ENCODE assay signal across 9 cellular contexts in genomic region chr5:55821731-55822512, GRCh38. TPM values are rescaled to one million over a fixed set of nuclear protein-coding genes. Genes with fewer than 3 reads are reported as not detected.
A peak's percentile ranks its signal among the peaks of the same experiment; 100 is the strongest.
DNase-seq lines count a peak whose midpoint lies in the region; ATAC-seq and TF ChIP-seq lines count a peak whose summit lies in the region.
"Had no signal": no experiment of that assay in that cellular context is flagged by ENCODE, and none has a peak within 500 bp of the region (broad histone marks: within the 10 kb centered on the region; RNA-seq: fewer than 3 reads in every experiment).

No MANE protein-coding gene starts in this region.

- H3K36me3 Mint-ChIP-seq in T-cell, result no peaks in the 10 kb centered on the region
- H3K36me3 Mint-ChIP-seq in naive thymus-derived CD8-positive, alpha-beta T cell, result no peaks in the 10 kb centered on the region

- no peak overlapping the region for H3K27ac Mint-ChIP-seq in T-cell
- no peak overlapping the region for H3K27ac Mint-ChIP-seq in naive thymus-derived CD8-positive, alpha-beta T cell

- POLR2A ChIA-PET in T-cell (lab: Charles Lee), result no interaction called here
- POLR2A ChIA-PET in naive thymus-derived CD8-positive, alpha-beta T cell (lab: Charles Lee), result no interaction called here

- H3K27me3 ChIP-seq in BE2C, result peaks cover 65% of the 10 kb centered on the region

- peaks cover 6 to 11% (median 9%) of the 10 kb centered on the region in 3 donors for H3K4me1 Mint-ChIP-seq in T-cell
- H3K4me1 Mint-ChIP-seq in naive thymus-derived CD8-positive, alpha-beta T cell, result peaks cover 0 to 9% (median 7%) of the 10 kb centered on the region in 4 donors

- peak overlapping the region; percentile 22 to 45 (median 43) for H3K4me3 Mint-ChIP-seq in T-cell
- H3K4me3 Mint-ChIP-seq in naive thymus-derived CD8-positive, alpha-beta T cell, result peak overlapping the region in 8 of 10 donors; percentile 33 to 67 (median 58)

- peak; percentile 21 for DNase-seq in BE2C
- DNase-seq in T-cell, result peak in 14 of 34 experiments; percentile 1 to 12 (median 4)
- no peak for DNase-seq in epithelial cell of proximal tubule (ENCODE audit: low read depth)
- peak in 4 of 10 donors; percentile 0 to 19 (median 8) for DNase-seq in naive thymus-derived CD8-positive, alpha-beta T cell
- no peak for DNase-seq in NCI-H774 (lab: John Stamatoyannopoulos, UW)
- no peak for DNase-seq in DMS114 treated with DMSO at 0.1 percent for 48 hours (lab: John Stamatoyannopoulos, UW; ENCODE audit: unreplicated experiment)
- DNase-seq in GDM1 (lab: John Stamatoyannopoulos, UW), result no peak

- H3K27me3 Mint-ChIP-seq in T-cell, result peaks cover 51 to 56% of the 10 kb centered on the region in 2 donors
- H3K27me3 Mint-ChIP-seq in naive thymus-derived CD8-positive, alpha-beta T cell, result peaks cover 36 to 71% (median 46%) of the 10 kb centered on the region in 5 donors

- no peaks in the 10 kb centered on the region for H3K36me3 ChIP-seq in BE2C

- CTCF ChIA-PET in T-cell (lab: Charles Lee), result no interaction called here

- H3K4me1 ChIP-seq in BE2C, result no peaks in the 10 kb centered on the region

- TF ChIP-seq CTCF in BE2C (IDR thresholded peaks at IDR 0.05; ENCODE audit: low read depth, low read length) (no peak), epithelial cell of proximal tubule (conservative IDR thresholded peaks at IDR 0.05; ENCODE audit: low read depth, low read length) (no peak)

- ATAC-seq in T-cell (replicated peaks in 1 of 4), result peak in 3 of 4 experiments; percentile 45 to 58 (median 51)
- peak; percentile 53 to 65 for ATAC-seq in naive thymus-derived CD8-positive, alpha-beta T cell
- ATAC-seq in GM21576 (IDR thresholded peaks at IDR 0.05; ENCODE audit: unreplicated experiment), result no peak
- ATAC-seq: mucosa of descending colon had no signal

- no peaks in the 10 kb centered on the region for H3K9me3 Mint-ChIP-seq in T-cell
- H3K9me3 Mint-ChIP-seq in naive thymus-derived CD8-positive, alpha-beta T cell, result peaks cover 0 to 2% (median 0%) of the 10 kb centered on the region in 9 donors

- no peaks in the 10 kb centered on the region for H3K9me3 ChIP-seq in BE2C
- H3K9me3 ChIP-seq: mucosa of descending colon had no signal

- H3K4me3 ChIP-seq in BE2C (ENCODE audit: low read depth, low read length), result no peak overlapping the region
- peak overlapping the region; percentile 56 for H3K4me3 ChIP-seq in epithelial cell of proximal tubule (ENCODE audit: low read depth, low read length)
- H3K4me3 ChIP-seq: mucosa of descending colon had no signal

RNA-seq across cellular contexts. Expression of gene IL31RA, which starts 29.2 kb away (rescaled TPM):
- polyA plus RNA-seq in BE2C (2012; ENCODE audit: insufficient read depth, insufficient read length, low read depth), result not detected
- total RNA-seq in T-cell (not detected), epithelial cell of proximal tubule (2.5 and 2.9 TPM in 2 replicates)
- total RNA-seq in naive thymus-derived CD8-positive, alpha-beta T cell, result not detected
- not detected for polyA plus RNA-seq in naive thymus-derived CD8-positive, alpha-beta T cell
